In the genomic region with DNA sequence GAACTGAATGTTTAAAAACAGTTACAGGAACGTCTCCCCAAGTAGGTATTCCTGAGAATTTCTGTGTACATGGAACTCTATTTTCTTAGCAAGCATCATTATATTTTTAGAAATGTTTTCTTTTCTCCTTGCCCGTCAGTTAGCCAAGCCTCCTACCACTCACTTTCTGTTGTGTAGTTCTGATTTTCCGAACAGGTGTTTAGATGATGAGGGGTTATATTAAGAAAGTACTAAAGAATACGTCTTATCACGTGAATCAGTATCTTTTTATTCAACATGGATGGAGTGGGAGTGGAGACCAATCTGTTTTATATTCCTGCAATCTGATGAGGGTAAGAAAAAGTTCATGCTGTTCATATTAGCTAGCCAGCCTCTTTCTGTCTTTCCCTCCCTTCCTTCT, we compare ENCODE assay signal across 12 cellular contexts. TPM values are rescaled to one million over a fixed set of nuclear protein-coding genes. Genes with fewer than 3 reads are reported as not detected.
DNase-seq lines count a peak whose midpoint lies in the region; ATAC-seq and TF ChIP-seq lines count a peak whose summit lies in the region.
"Had no signal": no experiment of that assay in that cellular context is flagged by ENCODE, and none has a peak within 500 bp of the region (broad histone marks: within the 10 kb centered on the region; RNA-seq: fewer than 3 reads in every experiment).

No MANE protein-coding gene starts in this region.

- TF ChIP-seq CTCF in MCF 10A (IDR thresholded peaks at IDR 0.05; ENCODE audit: unreplicated experiment): no peak
- TF ChIP-seq CTCF in mammary epithelial cell (conservative IDR thresholded peaks at IDR 0.05 in 1 of 2, IDR thresholded peaks at IDR 0.05 in 1 of 2; ENCODE audit: extremely low read depth in 1 of 2, insufficient read depth in 1 of 2, low read depth in 1 of 2, low read length in 2 of 2): no peak
- TF ChIP-seq CTCF in WTC11 (IDR thresholded peaks at IDR 0.05): no peak
- TF ChIP-seq CTCF in upper lobe of left lung (IDR thresholded peaks at IDR 0.05): no peak

- H3K27ac Mint-ChIP-seq in MCF 10A (ENCODE audit: low read depth, unreplicated experiment): peak overlapping the region; percentile 46
- H3K27ac Mint-ChIP-seq in WTC11: peak overlapping the region; percentile 93
- peak overlapping the region in 2 of 6 donors; percentile 8 to 27 for H3K27ac Mint-ChIP-seq in immature natural killer cell

- H3K4me3 Mint-ChIP-seq in MCF 10A (ENCODE audit: unreplicated experiment): no peak overlapping the region
- peak overlapping the region; percentile 31 for H3K4me3 Mint-ChIP-seq in WTC11
- peak overlapping the region; percentile 26 to 69 (median 49) for H3K4me3 Mint-ChIP-seq in immature natural killer cell

- in situ Hi-C loops in mammary epithelial cell (cut with MboI; ENCODE audit: low sequenced_read_pairs in 2 of 2): no loop called here

- CTCF ChIA-PET in MCF 10A (lab: Yijun Ruan, JAX): no interaction called here
- CTCF ChIA-PET in mammary epithelial cell (lab: Charles Lee; ENCODE audit: low non-redundant PET): no interaction called here
- CTCF ChIA-PET in WTC11 (lab: Charles Lee): interaction anchor here (1.8 kb wide), 1 partner anchor 42 kb away, joined by 12 read pairs; no protein-coding TSS in a partner anchor

- no peak overlapping the region for H3K4me2 ChIP-seq in mammary epithelial cell (ENCODE audit: insufficient read depth, low read depth, low read length)

- 44% methylated on average over 5 of the region's 5 CpGs for WGBS in mammary epithelial cell (ENCODE audit: low coverage, missing lambda C conversion rate)
- WGBS in upper lobe of left lung, 2 donors: 71 to 79% methylated on average over 5 of the region's 5 CpGs

- POLR2A ChIA-PET in MCF 10A (lab: Yijun Ruan, JAX) (interaction anchor here (0.9 kb wide), 1 partner anchor 8 kb away, joined by 3 read pairs; no protein-coding TSS in a partner anchor), WTC11 (lab: Charles Lee) (no interaction called here)

- no peaks in the 10 kb centered on the region for H3K9me3 Mint-ChIP-seq in MCF 10A (ENCODE audit: unreplicated experiment)
- no peaks in the 10 kb centered on the region for H3K9me3 Mint-ChIP-seq in WTC11
- no peaks in the 10 kb centered on the region for H3K9me3 Mint-ChIP-seq in immature natural killer cell

- H3K36me3 ChIP-seq in mammary epithelial cell (ENCODE audit: insufficient read depth, low read length) (no peaks in the 10 kb centered on the region), upper lobe of left lung (no peaks in the 10 kb centered on the region)
- H3K36me3 ChIP-seq: Peyer's patch had no signal

- TF ChIP-seq POLR2A in upper lobe of left lung (IDR thresholded peaks at IDR 0.05): no peak

- no peak overlapping the region for H3K4me3 ChIP-seq in mammary epithelial cell (replicated peaks in 1 of 3; ENCODE audit: insufficient read depth in 1 of 3, low read depth in 2 of 3, low read length in 3 of 3)
- no peak overlapping the region for H3K4me3 ChIP-seq in upper lobe of left lung

- H3K79me2 ChIP-seq in mammary epithelial cell (ENCODE audit: insufficient read depth, low read length): peaks cover 3% of the 10 kb centered on the region

- H3K27me3 Mint-ChIP-seq in MCF 10A (ENCODE audit: insufficient read depth, unreplicated experiment): no peaks in the 10 kb centered on the region
- H3K27me3 Mint-ChIP-seq in WTC11 (ENCODE audit: low read depth): no peaks in the 10 kb centered on the region
- H3K27me3 Mint-ChIP-seq in immature natural killer cell (ENCODE audit: low read depth in 3 of 3): peaks cover 0 to 6% (median 2%) of the 10 kb centered on the region in 3 donors

- H3K27me3 ChIP-seq in mammary epithelial cell (ENCODE audit: insufficient read depth, low read length) (no peaks in the 10 kb centered on the region), upper lobe of left lung (no peaks in the 10 kb centered on the region)
- H3K27me3 ChIP-seq: Peyer's patch had no signal

- H3K36me3 Mint-ChIP-seq in MCF 10A (ENCODE audit: insufficient read depth, unreplicated experiment) (peaks cover 47% of the 10 kb centered on the region), WTC11 (0 out of 2 replicates have a peak, but pooled peaks cover 2% of the 10 kb centered on the region), immature natural killer cell (peaks cover 0 to 8% (median 6%) of the 10 kb centered on the region in 3 donors)

- dilution Hi-C loops in mammary epithelial cell (cut with HindIII; ENCODE audit: low sequenced_read_pairs): no loop called here

- no peak for TF ChIP-seq EP300 in upper lobe of left lung (IDR thresholded peaks at IDR 0.05)

- H3K9ac ChIP-seq in mammary epithelial cell (ENCODE audit: insufficient read depth, low read length): no peak overlapping the region

- intact Hi-C loops in MCF 10A (cut with micrococcal nuclease) (no loop called here), mammary epithelial cell (cut with micrococcal nuclease) (no loop called here)

- peaks cover 4% of the 10 kb centered on the region for H3K4me1 ChIP-seq in mammary epithelial cell (ENCODE audit: insufficient read depth, low read length)
- peaks cover 0 to 3% (median 2%) of the 10 kb centered on the region in 4 donors for H3K4me1 ChIP-seq in upper lobe of left lung

- DNase-seq in MCF 10A (ENCODE audit: unreplicated experiment): no peak
- DNase-seq in mammary epithelial cell: no peak
- DNase-seq in WTC11 (ENCODE audit: low spot score): no peak
- no peak for DNase-seq in immature natural killer cell
- no peak for DNase-seq in islet precursor cell
- DNase-seq in upper lobe of left lung: no peak
- DNase-seq: activated CD4-positive, CD25-positive, alpha-beta regulatory T cell; NCI-H2081 treated with DMSO at 0.1 percent for 48 hours; occipital lobe had no signal

- no peak overlapping the region for H3K27ac ChIP-seq in mammary epithelial cell (ENCODE audit: insufficient read depth, low read depth, low read length)
- peak overlapping the region; percentile 38 for H3K27ac ChIP-seq in temporal lobe (ENCODE audit: low read depth, low read length)
- no peak overlapping the region for H3K27ac ChIP-seq in upper lobe of left lung

- ATAC-seq in WTC11 (no peak), upper lobe of left lung (ENCODE audit: low FRiP score in 2 of 2) (no peak), GM19463 (IDR thresholded peaks at IDR 0.05; ENCODE audit: unreplicated experiment) (no peak)

- H3K9me3 ChIP-seq in mammary epithelial cell (replicated peaks; ENCODE audit: insufficient read depth, low read length) (no peaks in the 10 kb centered on the region), upper lobe of left lung (no peaks in the 10 kb centered on the region)
- H3K9me3 ChIP-seq: Peyer's patch had no signal

- H2AFZ ChIP-seq in mammary epithelial cell (ENCODE audit: low read depth, low read length): no peak overlapping the region

- H4K20me1 ChIP-seq in mammary epithelial cell (ENCODE audit: insufficient read depth, low read length): no peaks in the 10 kb centered on the region

- BruUV-seq in MCF 10A (replicated peaks; lab: Mats Ljungman, UMichigan) (no TSS peak), mammary epithelial cell (replicated peaks; lab: Mats Ljungman, UMichigan) (no TSS peak)

- no peaks in the 10 kb centered on the region for H3K4me1 Mint-ChIP-seq in MCF 10A (ENCODE audit: insufficient read depth, unreplicated experiment)
- peaks cover 81% of the 10 kb centered on the region for H3K4me1 Mint-ChIP-seq in WTC11
- H3K4me1 Mint-ChIP-seq in immature natural killer cell: peaks cover 56 to 69% of the 10 kb centered on the region in 2 donors

TF ChIP-seq in WTC11, 78 proteins besides CTCF, POLR2A, EP300 and RAD21 (continues in another document):
- TF ChIP-seq, protein P1, sequence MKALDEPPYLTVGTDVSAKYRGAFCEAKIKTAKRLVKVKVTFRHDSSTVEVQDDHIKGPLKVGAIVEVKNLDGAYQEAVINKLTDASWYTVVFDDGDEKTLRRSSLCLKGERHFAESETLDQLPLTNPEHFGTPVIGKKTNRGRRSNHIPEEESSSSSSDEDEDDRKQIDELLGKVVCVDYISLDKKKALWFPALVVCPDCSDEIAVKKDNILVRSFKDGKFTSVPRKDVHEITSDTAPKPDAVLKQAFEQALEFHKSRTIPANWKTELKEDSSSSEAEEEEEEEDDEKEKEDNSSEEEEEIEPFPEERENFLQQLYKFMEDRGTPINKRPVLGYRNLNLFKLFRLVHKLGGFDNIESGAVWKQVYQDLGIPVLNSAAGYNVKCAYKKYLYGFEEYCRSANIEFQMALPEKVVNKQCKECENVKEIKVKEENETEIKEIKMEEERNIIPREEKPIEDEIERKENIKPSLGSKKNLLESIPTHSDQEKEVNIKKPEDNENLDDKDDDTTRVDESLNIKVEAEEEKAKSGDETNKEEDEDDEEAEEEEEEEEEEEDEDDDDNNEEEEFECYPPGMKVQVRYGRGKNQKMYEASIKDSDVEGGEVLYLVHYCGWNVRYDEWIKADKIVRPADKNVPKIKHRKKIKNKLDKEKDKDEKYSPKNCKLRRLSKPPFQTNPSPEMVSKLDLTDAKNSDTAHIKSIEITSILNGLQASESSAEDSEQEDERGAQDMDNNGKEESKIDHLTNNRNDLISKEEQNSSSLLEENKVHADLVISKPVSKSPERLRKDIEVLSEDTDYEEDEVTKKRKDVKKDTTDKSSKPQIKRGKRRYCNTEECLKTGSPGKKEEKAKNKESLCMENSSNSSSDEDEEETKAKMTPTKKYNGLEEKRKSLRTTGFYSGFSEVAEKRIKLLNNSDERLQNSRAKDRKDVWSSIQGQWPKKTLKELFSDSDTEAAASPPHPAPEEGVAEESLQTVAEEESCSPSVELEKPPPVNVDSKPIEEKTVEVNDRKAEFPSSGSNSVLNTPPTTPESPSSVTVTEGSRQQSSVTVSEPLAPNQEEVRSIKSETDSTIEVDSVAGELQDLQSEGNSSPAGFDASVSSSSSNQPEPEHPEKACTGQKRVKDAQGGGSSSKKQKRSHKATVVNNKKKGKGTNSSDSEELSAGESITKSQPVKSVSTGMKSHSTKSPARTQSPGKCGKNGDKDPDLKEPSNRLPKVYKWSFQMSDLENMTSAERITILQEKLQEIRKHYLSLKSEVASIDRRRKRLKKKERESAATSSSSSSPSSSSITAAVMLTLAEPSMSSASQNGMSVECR (CRISPR knock-in tag; IDR thresholded peaks at IDR 0.05; ENCODE audit: borderline replicate concordance): no peak
- TF ChIP-seq NFATC4 (CRISPR knock-in tag; IDR thresholded peaks at IDR 0.05) (no peak), CREB1 (CRISPR knock-in tag; IDR thresholded peaks at IDR 0.05) (no peak), GRHL2 (CRISPR knock-in tag; IDR thresholded peaks at IDR 0.05; ENCODE audit: insufficient replicate concordance, severe bottlenecking) (no peak), RORB (CRISPR knock-in tag; IDR thresholded peaks at IDR 0.05) (no peak), NFE2L1 (CRISPR knock-in tag; IDR thresholded peaks at IDR 0.05) (no peak), ZNF423 (CRISPR knock-in tag; IDR thresholded peaks at IDR 0.05) (no peak), FOXJ3 (CRISPR knock-in tag; IDR thresholded peaks at IDR 0.05; ENCODE audit: borderline replicate concordance) (no peak), OVOL2 (CRISPR knock-in tag; IDR thresholded peaks at IDR 0.05; ENCODE audit: borderline replicate concordance) (no peak)

RNA-seq across cellular contexts. Expression of a gene that starts 29.4 kb away (rescaled TPM):
- 52.4 and 60.6 TPM in 2 replicates for total RNA-seq in MCF 10A (2022)
- 10 to 100 TPM; 56.5 to 57.0 TPM for total RNA-seq in mammary epithelial cell
- polyA plus RNA-seq in mammary epithelial cell: 21.9 TPM
- 109 TPM for polyA minus RNA-seq in mammary epithelial cell
- total RNA-seq in WTC11 (2021): 79.9 to 87.0 TPM (median 82.1 TPM) in 3 replicates
- polyA plus RNA-seq in immature natural killer cell: 1 to 10 TPM in 2 of 3 donors, under 1 TPM in 1; 0.88 to 3.6 (median 2.4) TPM
- total RNA-seq in temporal lobe: 28.3 TPM
- total RNA-seq in upper lobe of left lung: 10 to 100 TPM; 20.1 to 44.0 (median 32.2) TPM
